4 cellular contexts compared by ENCODE assay signal in the genomic region with DNA sequence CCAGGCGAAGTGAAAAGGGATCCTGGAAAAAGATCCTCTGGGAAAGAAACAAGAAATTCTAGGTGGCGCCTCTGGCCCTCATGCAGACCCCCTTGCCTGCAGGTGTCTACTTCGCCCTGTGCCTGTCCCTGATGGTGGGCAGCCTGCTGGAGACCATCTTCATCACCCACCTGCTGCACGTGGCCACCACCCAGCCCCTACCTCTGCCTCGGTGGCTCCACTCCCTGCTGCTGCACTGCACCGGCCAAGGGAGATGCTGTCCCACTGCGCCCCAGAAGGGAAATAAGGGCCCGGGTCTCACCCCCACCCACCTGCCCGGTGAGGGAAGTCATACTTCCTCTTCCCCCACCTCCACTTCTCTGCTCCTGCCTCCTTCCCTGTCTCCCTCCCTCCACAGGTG. TPM values are rescaled to one million over a fixed set of nuclear protein-coding genes. Genes with fewer than 3 reads are reported as not detected.
"Had no signal": no experiment of that assay in that cellular context is flagged by ENCODE, and none has a peak within 500 bp of the region (broad histone marks: within the 10 kb centered on the region; RNA-seq: fewer than 3 reads in every experiment).

No MANE protein-coding gene starts in this region.

RNA-seq across cellular contexts. Expression of gene HTR3D, which starts 6.8 kb away (rescaled TPM):
- total RNA-seq: LHCN-M2, M059J, MCF 10A, NCI-H460 had no signal

RNA-seq across cellular contexts. Expression of gene HTR3C, which starts 14.5 kb away (rescaled TPM):
- total RNA-seq: LHCN-M2, MCF 10A, NCI-H460 had no signal

RNA-seq across cellular contexts. Expression of gene HTR3E, which starts 58.6 kb away (rescaled TPM):
- total RNA-seq: LHCN-M2, M059J, MCF 10A, NCI-H460 had no signal
